In the genomic region with DNA sequence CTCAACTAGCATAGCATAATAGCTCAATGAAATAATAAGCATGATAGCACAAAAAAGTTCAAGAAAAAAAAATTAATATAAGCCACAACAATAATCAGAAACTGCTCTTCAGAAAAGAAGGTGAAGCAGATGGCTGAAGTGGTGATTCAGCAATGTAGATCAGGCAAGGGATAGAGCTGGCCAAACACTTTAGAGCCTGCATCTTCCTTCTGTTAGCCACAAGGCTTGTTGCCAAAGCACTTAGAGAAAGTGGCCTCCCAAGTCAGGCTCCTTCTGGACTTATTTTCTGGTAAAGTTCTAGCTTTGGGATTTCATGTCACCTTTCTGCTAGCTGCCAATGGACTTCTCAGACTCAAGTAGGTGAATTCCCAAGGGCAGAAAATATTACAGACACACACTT, we compare ENCODE assay signal across 16 cellular contexts.
DNase-seq lines count a peak whose midpoint lies in the region; ATAC-seq, FAIRE-seq and TF ChIP-seq lines count a peak whose summit lies in the region.
"Had no signal": no experiment of that assay in that cellular context is flagged by ENCODE, and none has a peak within 500 bp of the region (broad histone marks: within the 10 kb centered on the region; RNA-seq: fewer than 3 reads in every experiment).

No MANE protein-coding gene starts in this region.

- no peak overlapping the region for H4K8ac ChIP-seq in mesenchymal stem cell (ENCODE audit: low read length)

- H2BK15ac ChIP-seq in mesenchymal stem cell (ENCODE audit: low read depth, poor library complexity, severe bottlenecking) = no peak overlapping the region

- H3K4me2 ChIP-seq in BLaER1 = peak overlapping the region; percentile 46
- H3K4me2 ChIP-seq in astrocyte (ENCODE audit: low read length) = peak overlapping the region; percentile 76
- H3K4me2 ChIP-seq in mesenchymal stem cell (ENCODE audit: low read length, poor library complexity, severe bottlenecking) = no peak overlapping the region
- H3K4me2 ChIP-seq: neural progenitor cell had no signal

- H3K18ac ChIP-seq in mesenchymal stem cell (ENCODE audit: low read depth in 1 of 2, low read length in 2 of 2) = no peak overlapping the region

- no peaks in the 10 kb centered on the region for H3K36me3 ChIP-seq in BLaER1
- H3K36me3 ChIP-seq in astrocyte (ENCODE audit: insufficient read depth, low read length) = no peaks in the 10 kb centered on the region
- H3K36me3 ChIP-seq in mesenchymal stem cell (ENCODE audit: control insufficient read depth in 1 of 2, insufficient read depth in 2 of 2, low read depth in 1 of 2, low read length in 2 of 2) = no peaks in the 10 kb centered on the region
- H3K36me3 ChIP-seq: colonic mucosa, neural progenitor cell had no signal

- no peak overlapping the region for H2BK5ac ChIP-seq in mesenchymal stem cell (ENCODE audit: low read depth, low read length, poor library complexity, severe bottlenecking)

- no peak overlapping the region for H2BK120ac ChIP-seq in mesenchymal stem cell (ENCODE audit: low read depth, low read length)

- H3K27ac Mint-ChIP-seq in astrocyte (ENCODE audit: unreplicated experiment) = no peak overlapping the region
- H3K27ac Mint-ChIP-seq: neural progenitor cell; stimulated activated effector memory CD8-positive, alpha-beta T cell treated with anti-CD3 and anti-CD28 coated beads, Interleukin-12 subunit alpha, Interleukin-12 subunit beta, amount 100 ng/mL, for 72 hours; T-cell had no signal

- H3K27me3 ChIP-seq in BLaER1 (no peaks in the 10 kb centered on the region), astrocyte (ENCODE audit: insufficient read depth, low read length) (no peaks in the 10 kb centered on the region), mesenchymal stem cell (ENCODE audit: control insufficient read depth in 1 of 2, insufficient read depth in 1 of 2, low read length in 2 of 2) (no peaks in the 10 kb centered on the region)
- H3K27me3 ChIP-seq: colonic mucosa, neural progenitor cell had no signal

- H3K4ac ChIP-seq in mesenchymal stem cell (ENCODE audit: low read depth in 1 of 2, low read length in 2 of 2) = no peak overlapping the region

- H3K9me3 ChIP-seq in BLaER1 = 0 out of 2 replicates have a peak, but pooled peaks cover 5% of the 10 kb centered on the region
- H3K9me3 ChIP-seq in astrocyte (ENCODE audit: insufficient read depth, low read depth, low read length) = no peaks in the 10 kb centered on the region
- H3K9me3 ChIP-seq in mesenchymal stem cell (ENCODE audit: control insufficient read depth, low read length) = no peaks in the 10 kb centered on the region
- H3K9me3 ChIP-seq: colonic mucosa had no signal

- H3K4me3 Mint-ChIP-seq in astrocyte (ENCODE audit: unreplicated experiment) = no peak overlapping the region
- H3K4me3 Mint-ChIP-seq: neural progenitor cell; stimulated activated effector memory CD8-positive, alpha-beta T cell treated with anti-CD3 and anti-CD28 coated beads, Interleukin-12 subunit alpha, Interleukin-12 subunit beta, amount 100 ng/mL, for 72 hours; T-cell had no signal

- H3K4me1 ChIP-seq in BLaER1 = peaks cover 23% of the 10 kb centered on the region
- H3K4me1 ChIP-seq in astrocyte (ENCODE audit: insufficient read depth, low read length) = peaks cover 13% of the 10 kb centered on the region
- H3K4me1 ChIP-seq in mesenchymal stem cell (ENCODE audit: control insufficient read depth, insufficient read depth, low read depth, low read length) = peaks cover 1% of the 10 kb centered on the region
- H3K4me1 ChIP-seq: colonic mucosa, neural progenitor cell had no signal

- H3K27me3 Mint-ChIP-seq in astrocyte (ENCODE audit: low read depth, unreplicated experiment) = peaks cover 2% of the 10 kb centered on the region
- H3K27me3 Mint-ChIP-seq: T-cell had no signal

- H3K23ac ChIP-seq in mesenchymal stem cell (ENCODE audit: low read length in 2 of 2) = no peak overlapping the region

- no peak for ATAC-seq in HG02642 (IDR thresholded peaks at IDR 0.05; ENCODE audit: poor library complexity, unreplicated experiment)
- ATAC-seq: left lobe of liver; stimulated activated effector memory CD8-positive, alpha-beta T cell treated with anti-CD3 and anti-CD28 coated beads, Interleukin-12 subunit alpha, Interleukin-12 subunit beta, amount 100 ng/mL, for 72 hours; T-cell had no signal

- DNase-seq in HS-5 (ENCODE audit: low read depth) (peak; percentile 60), astrocyte (ENCODE audit: low read depth) (peak; percentile 90), mesenchymal stem cell (peak; percentile 5), cerebellum (ENCODE audit: low spot score) (no peak), COLO668 (lab: John Stamatoyannopoulos, UW; ENCODE audit: unreplicated experiment) (no peak), SKM-1 (lab: John Stamatoyannopoulos, UW; ENCODE audit: unreplicated experiment) (no peak)
- DNase-seq: activated gamma-delta T cell; NCI-H1417; stimulated activated CD4-positive, alpha-beta T cell treated with anti-CD3 and anti-CD28 coated beads, Interleukin-15, amount 100 ng/mL, for 24 hours; T-cell had no signal

- peaks cover 6% of the 10 kb centered on the region for H3K4me1 Mint-ChIP-seq in astrocyte (ENCODE audit: low read depth, unreplicated experiment)
- H3K4me1 Mint-ChIP-seq: stimulated activated effector memory CD8-positive, alpha-beta T cell treated with anti-CD3 and anti-CD28 coated beads, Interleukin-12 subunit alpha, Interleukin-12 subunit beta, amount 100 ng/mL, for 72 hours had no signal

- H3K4me3 ChIP-seq in BLaER1 (no peak overlapping the region), astrocyte (ENCODE audit: insufficient read depth, low read depth, low read length) (no peak overlapping the region), mesenchymal stem cell (ENCODE audit: insufficient read depth in 1 of 2, low read depth in 1 of 2, low read length in 2 of 2) (peak overlapping the region in 1 of 2 experiments; percentile 26)
- H3K4me3 ChIP-seq: colonic mucosa, neural progenitor cell had no signal

- H3K79me1 ChIP-seq in mesenchymal stem cell (replicated peaks; ENCODE audit: low read length, poor library complexity, severe bottlenecking) = no peaks in the 10 kb centered on the region

- H2AFZ ChIP-seq in astrocyte (ENCODE audit: low read depth, low read length) (no peak overlapping the region), mesenchymal stem cell (ENCODE audit: low read depth, low read length) (no peak overlapping the region)
- H2AFZ ChIP-seq: neural progenitor cell had no signal

- H2AK5ac ChIP-seq in mesenchymal stem cell (ENCODE audit: low read length, severe bottlenecking) = peak overlapping the region; percentile 13

- H4K20me1 ChIP-seq in BLaER1 = no peaks in the 10 kb centered on the region
- H4K20me1 ChIP-seq in astrocyte (ENCODE audit: insufficient read depth, low read length) = no peaks in the 10 kb centered on the region

- H3K14ac ChIP-seq in mesenchymal stem cell (ENCODE audit: low read length in 2 of 2) = no peak overlapping the region

- TF ChIP-seq CTCF in astrocyte (IDR thresholded peaks at IDR 0.05; ENCODE audit: insufficient read depth, low read depth, low read length) = no peak

- H3K36me3 Mint-ChIP-seq in astrocyte (ENCODE audit: low read depth, unreplicated experiment) = no peaks in the 10 kb centered on the region
- H3K36me3 Mint-ChIP-seq: stimulated activated effector memory CD8-positive, alpha-beta T cell treated with anti-CD3 and anti-CD28 coated beads, Interleukin-12 subunit alpha, Interleukin-12 subunit beta, amount 100 ng/mL, for 72 hours; T-cell had no signal

- no peak overlapping the region for H3K27ac ChIP-seq in BLaER1
- H3K27ac ChIP-seq in astrocyte (ENCODE audit: low read depth, low read length) = peak overlapping the region; percentile 15
- peak overlapping the region; percentile 70 for H3K27ac ChIP-seq in mesenchymal stem cell (ENCODE audit: low read length, poor library complexity, severe bottlenecking)
- H3K27ac ChIP-seq: colonic mucosa, neural progenitor cell had no signal

- H4K91ac ChIP-seq in mesenchymal stem cell (ENCODE audit: low read length) = no peak overlapping the region

- H3K9me3 Mint-ChIP-seq in astrocyte (ENCODE audit: unreplicated experiment) = peaks cover 2% of the 10 kb centered on the region
- H3K9me3 Mint-ChIP-seq: stimulated activated effector memory CD8-positive, alpha-beta T cell treated with anti-CD3 and anti-CD28 coated beads, Interleukin-12 subunit alpha, Interleukin-12 subunit beta, amount 100 ng/mL, for 72 hours; T-cell had no signal

- no peaks in the 10 kb centered on the region for H3K79me2 ChIP-seq in astrocyte (ENCODE audit: insufficient read depth, low read length)

- H2BK12ac ChIP-seq in mesenchymal stem cell (ENCODE audit: low read length in 2 of 2) = no peak overlapping the region

- peak; percentile 66 for FAIRE-seq in astrocyte (lab: Jason Lieb, UNC)

- H3K9ac ChIP-seq in BLaER1 = no peak overlapping the region
- no peak overlapping the region for H3K9ac ChIP-seq in astrocyte (ENCODE audit: low read length)
- peak overlapping the region; percentile 47 for H3K9ac ChIP-seq in mesenchymal stem cell (ENCODE audit: low read length)
- H3K9ac ChIP-seq: neural progenitor cell had no signal

Comparison
In these comparisons a context has a peak if more than half of its experiments do, and no peak if none do; other contexts are left out.
1. DNase-seq: peak in HS-5 (single experiment), astrocyte (single experiment) and mesenchymal stem cell (single experiment); none in cerebellum (single experiment), COLO668 (single experiment) and SKM-1 (single experiment).